1 cellular context compared by ENCODE assay signal in the genomic region with DNA sequence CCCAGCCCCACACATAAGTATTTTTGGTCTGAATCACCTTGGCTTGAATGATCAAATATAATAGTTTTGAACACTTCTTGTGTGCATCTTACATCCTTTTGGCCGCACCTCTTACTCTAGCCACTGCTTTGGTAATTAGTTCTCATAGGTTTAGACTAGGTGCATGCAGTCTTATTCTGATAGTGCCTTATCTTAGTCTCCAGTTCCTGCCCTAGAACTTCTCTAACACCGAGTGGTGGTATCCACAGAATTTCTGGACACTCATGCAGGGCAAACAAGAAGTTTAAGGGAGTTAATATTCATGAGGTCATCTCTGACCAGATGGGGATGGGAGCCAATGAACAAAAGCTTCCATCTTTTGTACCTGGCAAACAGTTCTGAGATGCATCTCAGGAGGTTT.
TF ChIP-seq lines count a peak whose summit lies in the region.

No MANE protein-coding gene starts in this region.

TF ChIP-seq in GM23338, 12 proteins besides CTCF, POLR2A, EP300 and RAD21 (continued from another document):
- no peak for TF ChIP-seq ZNF331 (CRISPR knock-in tag; IDR thresholded peaks at IDR 0.05; ENCODE audit: low read depth)
- TF ChIP-seq JUNB (IDR thresholded peaks at IDR 0.05; ENCODE audit: unreplicated experiment): no peak
- no peak for TF ChIP-seq POLR2AphosphoS5 (IDR thresholded peaks at IDR 0.05; ENCODE audit: low read depth)
- no peak for TF ChIP-seq EZH2 (IDR thresholded peaks at IDR 0.05; ENCODE audit: low read depth, unreplicated experiment)
- TF ChIP-seq STAT1 (IDR thresholded peaks at IDR 0.05; ENCODE audit: unreplicated experiment): no peak
- TF ChIP-seq, protein P1, sequence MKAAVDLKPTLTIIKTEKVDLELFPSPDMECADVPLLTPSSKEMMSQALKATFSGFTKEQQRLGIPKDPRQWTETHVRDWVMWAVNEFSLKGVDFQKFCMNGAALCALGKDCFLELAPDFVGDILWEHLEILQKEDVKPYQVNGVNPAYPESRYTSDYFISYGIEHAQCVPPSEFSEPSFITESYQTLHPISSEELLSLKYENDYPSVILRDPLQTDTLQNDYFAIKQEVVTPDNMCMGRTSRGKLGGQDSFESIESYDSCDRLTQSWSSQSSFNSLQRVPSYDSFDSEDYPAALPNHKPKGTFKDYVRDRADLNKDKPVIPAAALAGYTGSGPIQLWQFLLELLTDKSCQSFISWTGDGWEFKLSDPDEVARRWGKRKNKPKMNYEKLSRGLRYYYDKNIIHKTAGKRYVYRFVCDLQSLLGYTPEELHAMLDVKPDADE (IDR thresholded peaks at IDR 0.05): no peak
- no peak for TF ChIP-seq NANOG (IDR thresholded peaks at IDR 0.05; ENCODE audit: borderline replicate concordance)
